9 cellular contexts compared by ENCODE assay signal in genomic region chr9:19174127-19174921, GRCh38. TPM values are rescaled to one million over a fixed set of nuclear protein-coding genes. Genes with fewer than 3 reads are reported as not detected.
DNase-seq lines count a peak whose midpoint lies in the region; TF ChIP-seq lines count a peak whose summit lies in the region.
"Had no signal": no experiment of that assay in that cellular context is flagged by ENCODE, and none has a peak within 500 bp of the region (broad histone marks: within the 10 kb centered on the region; RNA-seq: fewer than 3 reads in every experiment).

No MANE protein-coding gene starts in this region.

- H3K9me3 ChIP-seq in HAP-1 (no peaks in the 10 kb centered on the region), Karpas-422 (ENCODE audit: low read length) (no peaks in the 10 kb centered on the region), hepatocyte (ENCODE audit: low read depth) (no peaks in the 10 kb centered on the region), skeletal muscle tissue (ENCODE audit: control insufficient read depth in 3 of 3, low read length in 3 of 3) (no peaks in the 10 kb centered on the region)
- H3K9me3 ChIP-seq: neutrophil had no signal

- in situ Hi-C loops in HAP-1 (cut with MboI; ENCODE audit: low sequenced_read_pairs): no loop called here

- H3K79me2 ChIP-seq in Karpas-422 (ENCODE audit: low read length) (no peaks in the 10 kb centered on the region), hepatocyte (no peaks in the 10 kb centered on the region)

- whole genome bisulfite sequencing in hepatocyte (ENCODE audit: low lambda C conversion rate, missing lambda C conversion rate): 20% methylated on average over 5 of the region's 6 CpGs

- DNase-seq in GM10266 (ENCODE audit: extremely low spot score) (peak; percentile 73), HAP-1 (ENCODE audit: low spot score in 2 of 2) (peak; percentile 72 to 74), Karpas-422 (peak; percentile 83), RWPE1 (ENCODE audit: low spot score) (peak; percentile 82), astrocyte of the hippocampus (ENCODE audit: low read depth, low spot score) (peak; percentile 76), hepatocyte (ENCODE audit: low spot score) (peak; percentile 80)

- H4K20me1 ChIP-seq in Karpas-422 (ENCODE audit: insufficient read depth, low read depth, low read length): no peaks in the 10 kb centered on the region
- H4K20me1 ChIP-seq in hepatocyte (ENCODE audit: insufficient read depth, poor library complexity, severe bottlenecking): no peaks in the 10 kb centered on the region

- H3K4me2 ChIP-seq in Karpas-422 (ENCODE audit: low read depth, low read length, poor library complexity, severe bottlenecking) (peak overlapping the region; percentile 22), hepatocyte (peak overlapping the region; percentile 65)

- CTCF ChIA-PET in RWPE1 (lab: Yijun Ruan, JAX): interaction anchor here (0.6 to 1.7 kb wide), 14 partner anchors 8 to 336 kb away, joined by 3 to 12 read pairs (median 3); partner anchors contain the start of gene RRAGA

- H3K9ac ChIP-seq in Karpas-422 (ENCODE audit: low read length) (no peak overlapping the region), skeletal muscle tissue (ENCODE audit: low read depth in 1 of 3, low read length in 3 of 3) (peak overlapping the region in 2 of 3 donors; percentile 45 to 59)

- TF ChIP-seq CTCF in 22Rv1 (IDR thresholded peaks at IDR 0.05) (peak; percentile 80), GM10266 (IDR thresholded peaks at IDR 0.05; ENCODE audit: control insufficient read depth, insufficient read depth, low read depth, missing control alignments) (peak; percentile 55), RWPE1 (conservative IDR thresholded peaks at IDR 0.05; ENCODE audit: low read depth) (peak; percentile 86), hepatocyte (IDR thresholded peaks at IDR 0.05; ENCODE audit: poor library complexity) (peak; percentile 76)

- H3K4me3 ChIP-seq in HAP-1 (no peak overlapping the region), Karpas-422 (ENCODE audit: low read length) (no peak overlapping the region), hepatocyte (no peak overlapping the region), skeletal muscle tissue (ENCODE audit: low read length in 3 of 3) (peak overlapping the region in 2 of 3 donors; percentile 32 to 38)

- H3K36me3 ChIP-seq in HAP-1 (replicated peaks) (no peaks in the 10 kb centered on the region), Karpas-422 (ENCODE audit: insufficient read depth, low read length) (no peaks in the 10 kb centered on the region), hepatocyte (replicated peaks; ENCODE audit: insufficient read depth, low read depth) (no peaks in the 10 kb centered on the region), skeletal muscle tissue (ENCODE audit: control insufficient read depth in 3 of 3, insufficient read depth in 3 of 3, low read length in 3 of 3) (no peaks in the 10 kb centered on the region)
- H3K36me3 ChIP-seq: neutrophil had no signal

- POLR2A ChIA-PET in RWPE1 (lab: Yijun Ruan, JAX; ENCODE audit: low non-redundant PET): interaction anchor here (0.6 to 0.7 kb wide), 2 partner anchors 39 to 80 kb away, joined by 3 to 5 read pairs; no protein-coding TSS in a partner anchor

- H3K4me1 ChIP-seq in HAP-1: no peaks in the 10 kb centered on the region
- peaks cover 13% of the 10 kb centered on the region for H3K4me1 ChIP-seq in Karpas-422 (ENCODE audit: low read length)
- no peaks in the 10 kb centered on the region for H3K4me1 ChIP-seq in hepatocyte (ENCODE audit: insufficient read depth)
- peaks cover 0 to 10% (median 4%) of the 10 kb centered on the region in 3 donors for H3K4me1 ChIP-seq in skeletal muscle tissue (ENCODE audit: control insufficient read depth in 3 of 3, insufficient read depth in 3 of 3, low read length in 3 of 3)

- H2AFZ ChIP-seq in Karpas-422 (ENCODE audit: low read length) (no peak overlapping the region), hepatocyte (peak overlapping the region; percentile 82)

- no peak overlapping the region for H3K27ac ChIP-seq in 22Rv1
- no peak overlapping the region for H3K27ac ChIP-seq in Karpas-422 (ENCODE audit: low read length)
- no peak overlapping the region for H3K27ac ChIP-seq in RWPE1
- peak overlapping the region; percentile 44 for H3K27ac ChIP-seq in hepatocyte
- no peak overlapping the region for H3K27ac ChIP-seq in skeletal muscle tissue (ENCODE audit: low read depth, low read length)
- H3K27ac ChIP-seq: neutrophil had no signal

- H3K27me3 ChIP-seq in HAP-1 (ENCODE audit: low read depth): no peaks in the 10 kb centered on the region
- H3K27me3 ChIP-seq in Karpas-422 (ENCODE audit: low read length): no peaks in the 10 kb centered on the region
- no peaks in the 10 kb centered on the region for H3K27me3 ChIP-seq in hepatocyte
- no peaks in the 10 kb centered on the region for H3K27me3 ChIP-seq in skeletal muscle tissue (ENCODE audit: control insufficient read depth in 3 of 3, insufficient read depth in 3 of 3, low read length in 3 of 3)
- H3K27me3 ChIP-seq: neutrophil had no signal

- no peaks in the 10 kb centered on the region for H3K9me2 ChIP-seq in Karpas-422 (replicated peaks; ENCODE audit: insufficient read depth, low read length)
- no peaks in the 10 kb centered on the region for H3K9me2 ChIP-seq in hepatocyte (replicated peaks; ENCODE audit: insufficient read depth)

RNA-seq across cellular contexts. Expression of gene PLIN2, which starts 47.0 kb away (rescaled TPM):
- 41.6 and 58.5 TPM in 2 replicates for total RNA-seq in Karpas-422 (2014; rRNA removed; shearing (Covaris generic); ENCODE audit: low replicate concordance)
- total RNA-seq in hepatocyte (402 and 427 TPM in 2 replicates), skeletal muscle tissue (72.5 TPM)
- polyA plus RNA-seq in hepatocyte: 401 and 508 TPM in 2 replicates

RNA-seq across cellular contexts. Expression of gene DENND4C, which starts 56.2 kb away (rescaled TPM):
- total RNA-seq in Karpas-422 (2014; rRNA removed; shearing (Covaris generic); ENCODE audit: low replicate concordance): 42.8 and 47.9 TPM in 2 replicates
- total RNA-seq in hepatocyte: 70.2 and 82.6 TPM in 2 replicates
- 14.9 and 17.1 TPM in 2 replicates for polyA plus RNA-seq in hepatocyte
- total RNA-seq in skeletal muscle tissue: 74.6 TPM

Comparison
In these comparisons a context has a peak if more than half of its experiments do, and no peak if none do; other contexts are left out.
1. H3K4me3 ChIP-seq: peak in skeletal muscle tissue (2 of 3); none in HAP-1 (single experiment), Karpas-422 (single experiment) and hepatocyte (single experiment).
2. Peak in every context shown above with its lines, with median percentiles within 50 percentile points of each other: CTCF ChIP-seq and DNase-seq.